ENCODE assay signal across 15 cellular contexts in the genomic region with DNA sequence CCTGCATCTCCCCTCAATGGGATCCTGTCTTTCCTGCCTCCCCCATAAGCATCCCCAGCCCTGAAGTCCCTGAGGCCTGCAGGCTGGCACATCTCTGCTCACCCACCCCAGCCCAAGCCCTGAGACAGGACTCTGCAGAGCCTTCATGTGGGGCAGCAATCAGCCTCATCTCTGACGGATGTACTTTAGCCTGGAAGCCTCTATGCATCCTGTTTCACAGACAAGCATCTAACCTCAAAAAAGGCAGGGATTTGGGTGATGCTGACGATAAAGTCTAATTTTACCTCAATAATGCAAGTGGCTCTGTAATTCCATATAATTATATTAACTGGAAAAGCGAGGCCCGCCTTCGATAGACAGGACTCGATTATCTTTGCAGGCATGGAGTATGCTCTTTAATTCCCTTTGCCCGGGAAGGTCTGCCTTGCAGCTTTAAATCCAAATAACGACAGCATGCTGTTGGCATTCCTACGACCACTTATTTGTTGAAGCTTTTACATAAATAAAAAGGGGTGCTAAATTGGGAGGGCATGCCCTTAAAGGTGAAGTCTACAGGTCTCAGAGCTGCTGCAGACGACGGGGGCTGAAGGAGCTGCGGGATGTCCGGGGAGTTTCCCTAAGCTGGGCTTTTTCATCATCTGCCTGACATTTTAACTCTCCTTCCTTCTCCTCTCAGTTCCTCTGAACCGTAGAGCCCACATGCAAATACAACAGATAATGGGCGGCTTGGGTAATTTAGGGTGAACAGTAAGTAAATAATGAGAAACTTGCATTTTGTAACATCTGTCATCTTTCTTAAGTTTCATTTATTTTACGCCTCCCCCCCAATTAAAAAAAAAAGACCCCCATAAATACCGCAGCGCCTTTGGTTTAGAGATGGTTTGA.
DNase-seq lines count a peak whose midpoint lies in the region; ATAC-seq and TF ChIP-seq lines count a peak whose summit lies in the region.
"Had no signal": no experiment of that assay in that cellular context is flagged by ENCODE, and none has a peak within 500 bp of the region (broad histone marks: within the 10 kb centered on the region; RNA-seq: fewer than 3 reads in every experiment).

No MANE protein-coding gene starts in this region.

- no peak overlapping the region for H3K4me3 Mint-ChIP-seq in CD4-positive, alpha-beta T cell
- no peak overlapping the region for H3K4me3 Mint-ChIP-seq in endothelial cell (ENCODE audit: unreplicated experiment)
- H3K4me3 Mint-ChIP-seq in activated naive CD8-positive, alpha-beta T cell treated with anti-CD3 and anti-CD28 coated beads for 36 hours, result no peak overlapping the region
- no peak overlapping the region for H3K4me3 Mint-ChIP-seq in effector memory CD8-positive, alpha-beta T cell
- H3K4me3 Mint-ChIP-seq: CD4-positive, CD25-positive, alpha-beta regulatory T cell had no signal

- POLR2A ChIA-PET in CD4-positive, alpha-beta T cell (lab: Charles Lee), result no interaction called here

- H3K4me1 Mint-ChIP-seq in CD4-positive, alpha-beta T cell (ENCODE audit: low read depth), result peaks cover 5% of the 10 kb centered on the region
- H3K4me1 Mint-ChIP-seq in endothelial cell (ENCODE audit: unreplicated experiment), result no peaks in the 10 kb centered on the region
- peaks cover 9% of the 10 kb centered on the region for H3K4me1 Mint-ChIP-seq in activated naive CD8-positive, alpha-beta T cell treated with anti-CD3 and anti-CD28 coated beads for 36 hours
- H3K4me1 Mint-ChIP-seq in effector memory CD8-positive, alpha-beta T cell (ENCODE audit: low read depth in 2 of 2), result no peaks in the 10 kb centered on the region

- H3K27me3 Mint-ChIP-seq in CD4-positive, alpha-beta T cell, result peaks cover 5% of the 10 kb centered on the region
- peaks cover 3% of the 10 kb centered on the region for H3K27me3 Mint-ChIP-seq in endothelial cell (ENCODE audit: unreplicated experiment)
- H3K27me3 Mint-ChIP-seq in activated naive CD8-positive, alpha-beta T cell treated with anti-CD3 and anti-CD28 coated beads for 36 hours, result peaks cover 13% of the 10 kb centered on the region
- peaks cover 28 to 62% of the 10 kb centered on the region in 2 donors for H3K27me3 Mint-ChIP-seq in effector memory CD8-positive, alpha-beta T cell

- H3K27me3 ChIP-seq in CD4-positive, alpha-beta T cell (ENCODE audit: control insufficient read depth, insufficient read depth, low read length), result peaks cover 4% of the 10 kb centered on the region
- H3K27me3 ChIP-seq: ovary had no signal

- no peaks in the 10 kb centered on the region for H3K9me3 Mint-ChIP-seq in CD4-positive, alpha-beta T cell
- no peaks in the 10 kb centered on the region for H3K9me3 Mint-ChIP-seq in endothelial cell (ENCODE audit: unreplicated experiment)
- no peaks in the 10 kb centered on the region for H3K9me3 Mint-ChIP-seq in activated naive CD8-positive, alpha-beta T cell treated with anti-CD3 and anti-CD28 coated beads for 36 hours
- no peaks in the 10 kb centered on the region for H3K9me3 Mint-ChIP-seq in effector memory CD8-positive, alpha-beta T cell

- DNase-seq in GM13976 (ENCODE audit: low spot score) (peak; percentile 75), NAMALWA (ENCODE audit: low spot score) (peak; percentile 14), endothelial cell (ENCODE audit: low spot score) (no peak)
- no peak for DNase-seq in CD4-positive, alpha-beta T cell
- DNase-seq in activated naive CD8-positive, alpha-beta T cell treated with anti-CD3 and anti-CD28 coated beads for 36 hours, result no peak
- no peak for DNase-seq in effector memory CD8-positive, alpha-beta T cell
- DNase-seq: activated gamma-delta T cell treated with Interleukin-2 at 50 U/mL for 16 hours; CD4-positive, CD25-positive, alpha-beta regulatory T cell; foreskin melanocyte; ovary; PC-3; stimulated activated CD4-positive, alpha-beta T cell treated with anti-CD3 and anti-CD28 coated beads, Interleukin-4, amount 100 ng/mL, for 1 hour had no signal

- H3K27ac ChIP-seq in CD4-positive, alpha-beta T cell (ENCODE audit: low read depth, low read length), result no peak overlapping the region
- H3K27ac ChIP-seq: ovary, thoracic aorta had no signal

- H3K9me3 ChIP-seq in CD4-positive, alpha-beta T cell (ENCODE audit: control insufficient read depth, low read length), result no peaks in the 10 kb centered on the region
- H3K9me3 ChIP-seq: ovary, thoracic aorta had no signal

- no peaks in the 10 kb centered on the region for H3K36me3 Mint-ChIP-seq in CD4-positive, alpha-beta T cell (ENCODE audit: low read depth)
- no peaks in the 10 kb centered on the region for H3K36me3 Mint-ChIP-seq in endothelial cell (ENCODE audit: low read depth, unreplicated experiment)
- no peaks in the 10 kb centered on the region for H3K36me3 Mint-ChIP-seq in activated naive CD8-positive, alpha-beta T cell treated with anti-CD3 and anti-CD28 coated beads for 36 hours
- no peaks in the 10 kb centered on the region for H3K36me3 Mint-ChIP-seq in effector memory CD8-positive, alpha-beta T cell (ENCODE audit: insufficient read depth)
- H3K36me3 Mint-ChIP-seq: CD4-positive, CD25-positive, alpha-beta regulatory T cell had no signal

- in situ Hi-C loops in GM13976 (cut with MboI; ENCODE audit: low sequenced_read_pairs, unreplicated experiment), result no loop called here

- CTCF ChIA-PET in CD4-positive, alpha-beta T cell (lab: Charles Lee), result no interaction called here

- H3K27ac Mint-ChIP-seq in CD4-positive, alpha-beta T cell, result no peak overlapping the region
- no peak overlapping the region for H3K27ac Mint-ChIP-seq in endothelial cell (ENCODE audit: unreplicated experiment)
- no peak overlapping the region for H3K27ac Mint-ChIP-seq in activated naive CD8-positive, alpha-beta T cell treated with anti-CD3 and anti-CD28 coated beads for 36 hours
- H3K27ac Mint-ChIP-seq in effector memory CD8-positive, alpha-beta T cell, result no peak overlapping the region
- H3K27ac Mint-ChIP-seq: CD4-positive, CD25-positive, alpha-beta regulatory T cell had no signal

- peak; percentile 91 for ATAC-seq in GM19351 (IDR thresholded peaks at IDR 0.05; ENCODE audit: unreplicated experiment)
- peak; percentile 92 for ATAC-seq in HG02852 (IDR thresholded peaks at IDR 0.05; ENCODE audit: unreplicated experiment)
- no peak for ATAC-seq in CD4-positive, alpha-beta T cell (ENCODE audit: poor library complexity)
- no peak for ATAC-seq in effector memory CD8-positive, alpha-beta T cell (replicated peaks)
- ATAC-seq: PC-3 had no signal

- no peak for TF ChIP-seq CTCF in GM13976 (IDR thresholded peaks at IDR 0.05; ENCODE audit: borderline replicate concordance, control extremely low read depth, extremely low read depth, insufficient read depth, missing control alignments)
- no peak for TF ChIP-seq CTCF in CD4-positive, alpha-beta T cell (IDR thresholded peaks at IDR 0.05)
- no peak for TF ChIP-seq CTCF in endothelial cell (IDR thresholded peaks at IDR 0.05; ENCODE audit: unreplicated experiment)

- intact Hi-C loops in CD4-positive, alpha-beta T cell (cut with DNase I, micrococcal nuclease), result no loop called here

Comparison
In these comparisons a context has a peak if more than half of its experiments do, and no peak if none do; other contexts are left out.
1. DNase-seq: peak in GM13976 (single experiment) and NAMALWA (single experiment); none in CD4-positive, alpha-beta T cell (0 of 10), endothelial cell (single experiment), activated naive CD8-positive, alpha-beta T cell treated with anti-CD3 and anti-CD28 coated beads for 36 hours (single experiment) and effector memory CD8-positive, alpha-beta T cell (0 of 3).
2. ATAC-seq: peak in GM19351 (single experiment) and HG02852 (single experiment); none in CD4-positive, alpha-beta T cell (single experiment) and effector memory CD8-positive, alpha-beta T cell (single experiment).